Comparison of ENCODE assay signal across 8 cellular contexts in the genomic region with DNA sequence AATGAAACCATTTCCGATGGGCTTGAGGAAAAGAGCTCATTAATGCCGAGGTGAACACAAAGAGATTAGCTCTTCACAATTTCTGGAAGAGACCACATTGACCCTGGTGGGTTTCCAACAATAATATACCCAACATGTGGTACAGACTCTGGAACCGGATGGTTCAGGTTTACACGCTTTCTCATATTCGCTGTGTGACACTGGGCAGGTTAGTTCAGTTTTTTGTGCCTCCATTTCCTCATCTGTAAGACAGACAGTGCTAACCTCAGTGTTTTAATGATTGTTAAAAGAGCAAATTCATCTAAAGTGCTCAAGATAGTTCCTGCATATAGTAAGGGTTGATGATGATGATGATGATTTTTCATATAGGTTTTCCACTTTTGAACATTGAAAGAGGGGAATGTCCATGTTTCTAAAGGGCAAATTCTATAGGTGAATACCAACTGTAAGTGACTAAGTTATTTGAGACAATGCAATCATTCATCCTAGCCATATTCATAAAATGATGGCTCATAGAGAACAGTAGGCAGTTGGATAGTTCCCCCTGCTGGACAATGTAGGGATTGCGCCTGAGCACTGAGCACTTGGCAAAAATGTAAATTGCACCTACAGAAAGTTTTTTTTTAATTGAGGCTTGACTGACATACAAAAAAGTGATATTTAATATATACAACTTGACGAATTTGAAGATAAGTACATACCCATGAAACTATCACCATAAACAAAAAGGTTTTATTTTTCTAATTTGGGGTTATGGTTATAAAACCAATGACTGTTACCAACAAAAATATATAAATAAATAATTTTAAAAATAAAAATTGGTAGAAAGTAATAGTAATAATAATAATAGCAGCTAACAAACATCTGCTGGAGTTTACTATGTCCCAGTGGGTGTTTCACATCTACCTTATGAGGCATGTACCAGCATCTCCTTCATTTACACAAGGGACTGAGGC. TPM values are rescaled to one million over a fixed set of nuclear protein-coding genes. Genes with fewer than 3 reads are reported as not detected.
DNase-seq lines count a peak whose midpoint lies in the region; ATAC-seq and TF ChIP-seq lines count a peak whose summit lies in the region.

No MANE protein-coding gene starts in this region.

- no peaks in the 10 kb centered on the region for H3K36me3 ChIP-seq in mammary epithelial cell (ENCODE audit: insufficient read depth, low read length)

- H3K9me3 Mint-ChIP-seq in WTC11 = no peaks in the 10 kb centered on the region

- peak overlapping the region; percentile 99 for H3K27ac ChIP-seq in mammary epithelial cell (ENCODE audit: insufficient read depth, low read depth, low read length)

- peak; percentile 91 for DNase-seq in DMS153 treated with DMSO at 0.1 percent for 48 hours (lab: John Stamatoyannopoulos, UW; ENCODE audit: unreplicated experiment)
- peak; percentile 54 for DNase-seq in HEK293T (ENCODE audit: extremely low spot score)
- peak; percentile 89 for DNase-seq in NCI-H2171 treated with DMSO at 0.1 percent for 48 hours (lab: John Stamatoyannopoulos, UW)
- peak; percentile 74 for DNase-seq in WTC11 (ENCODE audit: low spot score)
- DNase-seq in mammary epithelial cell = peak; percentile 76
- peak; percentile 72 for DNase-seq in kidney tubule cell (ENCODE audit: low spot score)
- DNase-seq in stimulated activated CD4-positive, alpha-beta T cell treated with anti-CD3 and anti-CD28 coated beads, Interleukin-4, amount 100 ng/mL, for 24 hours = peak; percentile 85
- DNase-seq in GOT3 (lab: John Stamatoyannopoulos, UW) = no peak

- H3K9ac ChIP-seq in mammary epithelial cell (ENCODE audit: insufficient read depth, low read length) = peak overlapping the region; percentile 97

- BruUV-seq in mammary epithelial cell (replicated peaks; lab: Mats Ljungman, UMichigan) = no TSS peak

- TF ChIP-seq CTCF in WTC11 (IDR thresholded peaks at IDR 0.05) (peak; percentile 88), mammary epithelial cell (conservative IDR thresholded peaks at IDR 0.05 in 1 of 2, IDR thresholded peaks at IDR 0.05 in 1 of 2; ENCODE audit: extremely low read depth in 1 of 2, insufficient read depth in 1 of 2, low read depth in 1 of 2, low read length in 2 of 2) (peak; percentile 96 to 99)

- peaks cover 6% of the 10 kb centered on the region for H3K27me3 Mint-ChIP-seq in WTC11 (ENCODE audit: low read depth)

- intact Hi-C loops in mammary epithelial cell (cut with micrococcal nuclease) = loop anchor here (1.0 to 10.0 kb wide), 5 partner anchors 108 to 445 kb away; partner anchors contain the start of gene HEBP2

- H3K4me1 Mint-ChIP-seq in WTC11 = peaks cover 20% of the 10 kb centered on the region

- H3K4me3 Mint-ChIP-seq in WTC11 = 0 out of 2 replicates have a peak overlapping the region, but pooled peaks have one; percentile 23

- no peaks in the 10 kb centered on the region for H4K20me1 ChIP-seq in mammary epithelial cell (ENCODE audit: insufficient read depth, low read length)

- no peaks in the 10 kb centered on the region for H3K27me3 ChIP-seq in mammary epithelial cell (ENCODE audit: insufficient read depth, low read length)

- H2AFZ ChIP-seq in mammary epithelial cell (ENCODE audit: low read depth, low read length) = peak overlapping the region; percentile 85

- dilution Hi-C loops in mammary epithelial cell (cut with HindIII; ENCODE audit: low sequenced_read_pairs) = no loop called here

- 2% methylated on average over 7 of the region's 7 CpGs for WGBS in mammary epithelial cell (ENCODE audit: low coverage, missing lambda C conversion rate)

- no peak overlapping the region for H3K27ac Mint-ChIP-seq in WTC11

- ATAC-seq in WTC11 = no peak

- POLR2A ChIA-PET in HEK293T (lab: Yijun Ruan, JAX) = interaction anchor here (1.6 kb wide), 1 partner anchor 105 kb away, joined by 4 read pairs; no protein-coding TSS in a partner anchor
- POLR2A ChIA-PET in WTC11 (lab: Charles Lee) = no interaction called here

- H3K79me2 ChIP-seq in mammary epithelial cell (ENCODE audit: insufficient read depth, low read length) = peaks cover 32% of the 10 kb centered on the region

- peak overlapping the region; percentile 7 to 66 (median 25) for H3K4me3 ChIP-seq in mammary epithelial cell (replicated peaks in 1 of 3; ENCODE audit: insufficient read depth in 1 of 3, low read depth in 2 of 3, low read length in 3 of 3)

- in situ Hi-C loops in mammary epithelial cell (cut with MboI; ENCODE audit: low sequenced_read_pairs in 2 of 2) = loop anchor here (5.0 to 25.0 kb wide), 4 partner anchors 77 to 653 kb away; partner anchors contain the start of gene CCDC28A (in 2 of the 2)

- no peaks in the 10 kb centered on the region for H3K36me3 Mint-ChIP-seq in WTC11

- H3K9me3 ChIP-seq in mammary epithelial cell (replicated peaks; ENCODE audit: insufficient read depth, low read length) = no peaks in the 10 kb centered on the region

- peaks cover 16% of the 10 kb centered on the region for H3K4me1 ChIP-seq in mammary epithelial cell (ENCODE audit: insufficient read depth, low read length)

- CTCF ChIA-PET in HEK293T (lab: Yijun Ruan, JAX) (interaction anchor here (0.6 to 2.0 kb wide), 8 partner anchors 11 to 109 kb away, joined by 3 to 27 read pairs (median 6); no protein-coding TSS in a partner anchor), WTC11 (lab: Charles Lee) (interaction anchor here (0.8 to 1.7 kb wide), 3 partner anchors 101 to 113 kb away, joined by 3 to 24 read pairs (median 21); no protein-coding TSS in a partner anchor), mammary epithelial cell (lab: Charles Lee; ENCODE audit: low non-redundant PET) (interaction anchor here (0.5 to 0.6 kb wide), 3 partner anchors 105 to 442 kb away, joined by 4 to 5 read pairs (median 4); no protein-coding TSS in a partner anchor)

- H3K4me2 ChIP-seq in mammary epithelial cell (ENCODE audit: insufficient read depth, low read depth, low read length) = peak overlapping the region; percentile 84

TF ChIP-seq in HEK293T, 16 proteins besides CTCF, POLR2A, EP300 and RAD21:
- TF ChIP-seq PKNOX1 (IDR thresholded peaks at IDR 0.05) (peak; percentile 73), L3MBTL2 (conservative IDR thresholded peaks at IDR 0.05) (no peak), ZNF384 (IDR thresholded peaks at IDR 0.05) (0 out of 2 replicates have a peak, but pooled peaks have one; percentile 24)

TF ChIP-seq in WTC11, 78 proteins besides CTCF, POLR2A, EP300 and RAD21:
- no peak for TF ChIP-seq MXD4 (CRISPR knock-in tag; IDR thresholded peaks at IDR 0.05; ENCODE audit: borderline replicate concordance)
- no peak for TF ChIP-seq ZNF423 (CRISPR knock-in tag; IDR thresholded peaks at IDR 0.05)
- TF ChIP-seq RORB (CRISPR knock-in tag; IDR thresholded peaks at IDR 0.05) = no peak
- TF ChIP-seq ATF1 (CRISPR knock-in tag; IDR thresholded peaks at IDR 0.05) = no peak
- no peak for TF ChIP-seq E2F1 (CRISPR knock-in tag; IDR thresholded peaks at IDR 0.05)
- TF ChIP-seq E2F5 (CRISPR knock-in tag; IDR thresholded peaks at IDR 0.05) = no peak
- no peak for TF ChIP-seq JUN (CRISPR knock-in tag; IDR thresholded peaks at IDR 0.05)
- TF ChIP-seq ZNF232 (CRISPR knock-in tag; IDR thresholded peaks at IDR 0.05) = no peak
- TF ChIP-seq FOXK1 (CRISPR knock-in tag; IDR thresholded peaks at IDR 0.05) = no peak
- TF ChIP-seq CREM (CRISPR knock-in tag; IDR thresholded peaks at IDR 0.05) = no peak
- no peak for TF ChIP-seq ZNF425 (CRISPR knock-in tag; conservative IDR thresholded peaks at IDR 0.05)

RNA-seq across cellular contexts. Expression of gene PERP, which starts 2.1 kb away (rescaled TPM):
- total RNA-seq in WTC11 (2021) = 23.9 to 26.9 TPM (median 24.6 TPM) in 3 replicates
- 100 to 1,000 TPM; 266 to 424 TPM for total RNA-seq in mammary epithelial cell
- 159 TPM for polyA plus RNA-seq in mammary epithelial cell
- polyA minus RNA-seq in mammary epithelial cell = 226 TPM

RNA-seq across cellular contexts. Expression of gene ARFGEF3, which starts 52.4 kb away (rescaled TPM):
- total RNA-seq in WTC11 (2021) = 20.0 to 20.5 TPM (median 20.1 TPM) in 3 replicates
- total RNA-seq in mammary epithelial cell = 1 to 10 TPM; 1.6 to 7.3 TPM
- polyA plus RNA-seq in mammary epithelial cell = 0.51 TPM
- 2.8 TPM for polyA minus RNA-seq in mammary epithelial cell
